In the genomic region with DNA sequence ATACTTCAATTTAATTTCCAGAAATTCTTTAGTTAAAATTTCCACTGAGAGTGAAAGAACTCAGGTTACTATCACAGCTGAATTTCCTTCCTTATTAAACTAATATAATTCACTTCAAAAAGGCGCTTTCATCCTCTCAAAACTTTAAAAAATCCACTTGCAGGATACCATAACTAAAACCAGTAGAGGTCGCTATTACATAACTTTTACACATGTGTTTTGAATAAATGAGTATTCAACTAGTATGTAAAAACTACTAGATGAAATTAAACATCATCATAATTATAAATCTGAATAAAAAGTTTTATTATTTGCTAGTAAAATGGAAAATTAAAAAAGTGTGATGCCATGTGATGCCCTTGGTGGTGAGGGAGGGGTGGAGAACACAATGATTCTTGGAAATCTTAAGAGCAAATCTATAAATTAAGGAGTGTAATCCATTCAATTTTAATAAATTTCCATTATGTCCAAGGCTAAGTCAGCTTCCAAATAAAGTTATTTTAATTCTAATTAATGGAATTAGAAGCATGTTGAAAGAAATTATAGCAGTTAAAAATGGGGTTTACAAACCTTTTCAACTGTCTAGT, we compare ENCODE assay signal across 8 cellular contexts.
DNase-seq lines count a peak whose midpoint lies in the region; ATAC-seq and TF ChIP-seq lines count a peak whose summit lies in the region.

No MANE protein-coding gene starts in this region.

- ATAC-seq in GM21723 (IDR thresholded peaks at IDR 0.05; ENCODE audit: unreplicated experiment) (peak; percentile 51), GM18861 (IDR thresholded peaks at IDR 0.05; ENCODE audit: unreplicated experiment) (no peak), GM21360 (IDR thresholded peaks at IDR 0.05; ENCODE audit: unreplicated experiment) (no peak)

- in situ Hi-C loops in astrocyte of the cerebellum (cut with HindIII; ENCODE audit: low sequenced_read_pairs): loop anchor here (25.0 kb wide), 1 partner anchor 178 kb away; the partner anchor contains the start of gene CDKL4

- TF ChIP-seq CTCF in astrocyte of the cerebellum (IDR thresholded peaks at IDR 0.05; ENCODE audit: low read depth, low read length, missing control alignments) (no peak), kidney epithelial cell (IDR thresholded peaks at IDR 0.05; ENCODE audit: insufficient read depth, low read length, poor library complexity, severe bottlenecking) (peak; percentile 44), vagina (IDR thresholded peaks at IDR 0.05) (peak; percentile 18 to 62 (median 53))

- peaks cover 10% of the 10 kb centered on the region for H3K4me1 ChIP-seq in vagina

- H3K4me3 ChIP-seq in astrocyte of the cerebellum (ENCODE audit: low read depth, low read length): no peak overlapping the region
- H3K4me3 ChIP-seq in kidney epithelial cell (ENCODE audit: low read depth, low read length): no peak overlapping the region
- H3K4me3 ChIP-seq in vagina: no peak overlapping the region

- no peak overlapping the region for H3K27ac ChIP-seq in vagina

- H3K27me3 ChIP-seq in kidney epithelial cell (ENCODE audit: control insufficient read depth, insufficient read depth, low read length) (no peaks in the 10 kb centered on the region), vagina (no peaks in the 10 kb centered on the region)

- no peak for TF ChIP-seq POLR2A in vagina (IDR thresholded peaks at IDR 0.05)

- H3K9me3 ChIP-seq in vagina: no peaks in the 10 kb centered on the region

- peak; percentile 62 to 74 for DNase-seq in AML-193 (lab: John Stamatoyannopoulos, UW)
- DNase-seq in NCI-H2227 (lab: John Stamatoyannopoulos, UW; ENCODE audit: unreplicated experiment): peak; percentile 78
- DNase-seq in astrocyte of the cerebellum (ENCODE audit: low read depth): peak; percentile 53
- DNase-seq in kidney epithelial cell (ENCODE audit: low read depth): no peak
- DNase-seq in vagina (ENCODE audit: extremely low spot score in 2 of 2): no peak

- intact Hi-C loops in vagina (cut with DNase I): loop anchor here (5.0 kb wide), 1 partner anchor 168 kb away; no protein-coding TSS in a partner anchor

- H3K36me3 ChIP-seq in kidney epithelial cell (ENCODE audit: control insufficient read depth, insufficient read depth, low read length) (no peaks in the 10 kb centered on the region), vagina (peaks cover 0 to under 1% of the 10 kb centered on the region in 2 donors)

Comparison
In these comparisons a context has a peak if more than half of its experiments do, and no peak if none do; other contexts are left out.
1. DNase-seq: peak in AML-193 (2 of 2), NCI-H2227 (single experiment) and astrocyte of the cerebellum (single experiment); none in kidney epithelial cell (single experiment) and vagina (0 of 2).